In genomic region chrX:45758738-45759397, GRCh38 we compare ENCODE assay signal across 8 cellular contexts.
A peak's percentile ranks its signal among the peaks of the same experiment; 100 is the strongest.
DNase-seq lines count a peak whose midpoint lies in the region; ATAC-seq, FAIRE-seq and TF ChIP-seq lines count a peak whose summit lies in the region.

No MANE protein-coding gene starts in this region.

- H3K27me3 Mint-ChIP-seq in MCF 10A (ENCODE audit: insufficient read depth, unreplicated experiment) = peaks cover 25% of the 10 kb centered on the region

- H3K4me3 ChIP-seq in breast epithelium (no peak overlapping the region), left lung (no peak overlapping the region)

- TF ChIP-seq CTCF in MCF 10A (IDR thresholded peaks at IDR 0.05; ENCODE audit: unreplicated experiment) = no peak
- TF ChIP-seq CTCF in breast epithelium (IDR thresholded peaks at IDR 0.05) = no peak
- no peak for TF ChIP-seq CTCF in left lung (IDR thresholded peaks at IDR 0.05)

- peaks cover 0 to 23% of the 10 kb centered on the region in 2 donors for H3K27me3 ChIP-seq in breast epithelium
- no peaks in the 10 kb centered on the region for H3K27me3 ChIP-seq in left lung

- H3K27ac ChIP-seq in breast epithelium (peak overlapping the region in 1 of 2 donors; percentile 3), left lung (peak overlapping the region; percentile 40 to 86)

- H3K4me1 ChIP-seq in breast epithelium = no peaks in the 10 kb centered on the region
- H3K4me1 ChIP-seq in left lung = peaks cover 7 to 92% of the 10 kb centered on the region in 2 donors

- DNase-seq in MCF 10A (ENCODE audit: unreplicated experiment) (no peak), breast epithelium (ENCODE audit: low spot score in 2 of 2) (no peak), SW480 (ENCODE audit: low spot score) (peak; percentile 21), left lung (no peak), NCI-H2196 (lab: John Stamatoyannopoulos, UW; ENCODE audit: unreplicated experiment) (no peak), NCI-H146 treated with DMSO at 0.1 percent for 48 hours (lab: John Stamatoyannopoulos, UW; ENCODE audit: unreplicated experiment) (no peak), HTR-8/SVneo (ENCODE audit: insufficient read length, low spot score) (no peak)

- H3K9me3 Mint-ChIP-seq in MCF 10A (ENCODE audit: unreplicated experiment) = no peaks in the 10 kb centered on the region

- BruUV-seq in MCF 10A (replicated peaks; lab: Mats Ljungman, UMichigan) = TSS peak; percentile 95

- peak overlapping the region; percentile 45 for H3K4me3 Mint-ChIP-seq in MCF 10A (ENCODE audit: unreplicated experiment)

- H3K4me1 Mint-ChIP-seq in MCF 10A (ENCODE audit: insufficient read depth, unreplicated experiment) = peaks cover 35% of the 10 kb centered on the region

- CTCF ChIA-PET in MCF 10A (lab: Yijun Ruan, JAX) = interaction anchor here (0.7 to 1.5 kb wide), 2 partner anchors 11 to 280 kb away, joined by 3 to 4 read pairs; no protein-coding TSS in a partner anchor

- H3K27ac Mint-ChIP-seq in MCF 10A (ENCODE audit: low read depth, unreplicated experiment) = peak overlapping the region; percentile 77

- POLR2A ChIA-PET in MCF 10A (lab: Yijun Ruan, JAX) = interaction anchor here (0.7 to 19.2 kb wide), 7 partner anchors 9 to 349 kb away, joined by 3 to 408 read pairs (median 4); no protein-coding TSS in a partner anchor

- peaks cover 42% of the 10 kb centered on the region for H3K36me3 Mint-ChIP-seq in MCF 10A (ENCODE audit: insufficient read depth, unreplicated experiment)

- H3K9me3 ChIP-seq in breast epithelium = no peaks in the 10 kb centered on the region
- H3K9me3 ChIP-seq in left lung = no peaks in the 10 kb centered on the region

- peak; percentile 56 for ATAC-seq in HG03060 (IDR thresholded peaks at IDR 0.05; ENCODE audit: low read depth, unreplicated experiment)
- no peak for ATAC-seq in left lung

- no peaks in the 10 kb centered on the region for H3K36me3 ChIP-seq in breast epithelium
- peaks cover 0 to 4% of the 10 kb centered on the region in 2 donors for H3K36me3 ChIP-seq in left lung

- intact Hi-C loops in MCF 10A (cut with micrococcal nuclease) = loop anchor here (1.0 kb wide), 1 partner anchor 49 kb away; no protein-coding TSS in a partner anchor
- intact Hi-C loops in breast epithelium (cut with DNase I; ENCODE audit: low total_unique reads) = loop anchor here (1.0 kb wide), 1 partner anchor 8 kb away; no protein-coding TSS in a partner anchor
- intact Hi-C loops in left lung (cut with DNase I) = loop anchor here in 1 of 2 donors (10.0 kb wide), 1 partner anchor 244 kb away; no protein-coding TSS in a partner anchor

- FAIRE-seq in HTR-8/SVneo (lab: Jason Lieb, UNC) = no peak

- TF ChIP-seq POLR2A in breast epithelium (IDR thresholded peaks at IDR 0.05) = no peak
